Comparison of ENCODE assay signal across 11 cellular contexts in genomic region chr2:197131558-197131855, GRCh38.
DNase-seq lines count a peak whose midpoint lies in the region; ATAC-seq and TF ChIP-seq lines count a peak whose summit lies in the region.
"Had no signal": no experiment of that assay in that cellular context is flagged by ENCODE, and none has a peak within 500 bp of the region (broad histone marks: within the 10 kb centered on the region; RNA-seq: fewer than 3 reads in every experiment).

No MANE protein-coding gene starts in this region.

- no peak overlapping the region for H3K27ac ChIP-seq in tibial nerve
- H3K27ac ChIP-seq: adrenal gland had no signal

- no peak for TF ChIP-seq CTCF in tibial nerve (IDR thresholded peaks at IDR 0.05)

- no peaks in the 10 kb centered on the region for H3K27me3 ChIP-seq in tibial nerve
- H3K27me3 ChIP-seq: adrenal gland had no signal

- WGBS in tibial nerve, 2 donors = 89 to 90% methylated on average over 4 of the region's 4 CpGs

- H3K4me1 ChIP-seq in tibial nerve = peaks cover 0 to 12% (median 0%) of the 10 kb centered on the region in 4 donors

- peaks cover 77% of the 10 kb centered on the region for H3K4me1 Mint-ChIP-seq in central memory CD8-positive, alpha-beta T cell
- H3K4me1 Mint-ChIP-seq: nephron progenitor cell had no signal

- H3K36me3 Mint-ChIP-seq in central memory CD8-positive, alpha-beta T cell (ENCODE audit: insufficient read depth) = peaks cover 33% of the 10 kb centered on the region

- H3K4me3 ChIP-seq in tibial nerve = no peak overlapping the region
- H3K4me3 ChIP-seq: adrenal gland had no signal

- H3K36me3 ChIP-seq in tibial nerve = peaks cover 0 to 8% (median 0%) of the 10 kb centered on the region in 3 donors
- H3K36me3 ChIP-seq: adrenal gland had no signal

- no peak for TF ChIP-seq POLR2A in tibial nerve (IDR thresholded peaks at IDR 0.05)

- no peaks in the 10 kb centered on the region for H3K9me3 Mint-ChIP-seq in central memory CD8-positive, alpha-beta T cell
- H3K9me3 Mint-ChIP-seq: nephron progenitor cell had no signal

- H3K4me3 Mint-ChIP-seq in central memory CD8-positive, alpha-beta T cell = no peak overlapping the region
- H3K4me3 Mint-ChIP-seq: nephron progenitor cell had no signal

- no peaks in the 10 kb centered on the region for H3K27me3 Mint-ChIP-seq in central memory CD8-positive, alpha-beta T cell

- no peak for TF ChIP-seq EP300 in tibial nerve (IDR thresholded peaks at IDR 0.05)

- no peaks in the 10 kb centered on the region for H3K9me3 ChIP-seq in tibial nerve
- H3K9me3 ChIP-seq: adrenal gland had no signal

- no peak for DNase-seq in central memory CD8-positive, alpha-beta T cell (ENCODE audit: low spot score in 2 of 2)
- DNase-seq in NCI-H1105 (lab: John Stamatoyannopoulos, UW) (no peak), NCI-H1694 treated with DMSO at 0.1 percent for 48 hours (lab: John Stamatoyannopoulos, UW) (no peak), HT-29 (ENCODE audit: low spot score) (no peak), tibial nerve (ENCODE audit: low spot score in 2 of 2) (no peak)
- DNase-seq: adrenal gland, nephron progenitor cell, SW 1271 had no signal

- peak; percentile 54 for ATAC-seq in GM18508 (IDR thresholded peaks at IDR 0.05; ENCODE audit: insufficient read depth, unreplicated experiment)
- ATAC-seq in GM21390 (IDR thresholded peaks at IDR 0.05; ENCODE audit: unreplicated experiment) = peak; percentile 71
- peak; percentile 70 for ATAC-seq in HG03175 (IDR thresholded peaks at IDR 0.05; ENCODE audit: unreplicated experiment)
- ATAC-seq in central memory CD8-positive, alpha-beta T cell (replicated peaks; ENCODE audit: extremely low read depth, poor library complexity, severe bottlenecking) = no peak

- peak overlapping the region; percentile 77 for H3K27ac Mint-ChIP-seq in central memory CD8-positive, alpha-beta T cell (ENCODE audit: low read depth)
- H3K27ac Mint-ChIP-seq: nephron progenitor cell had no signal
